ENCODE assay signal across 28 cellular contexts in genomic region chr12:2557589-2557988, GRCh38.
"Had no signal": no experiment of that assay in that cellular context is flagged by ENCODE, and none has a peak within 500 bp of the region (broad histone marks: within the 10 kb centered on the region; RNA-seq: fewer than 3 reads in every experiment).

No MANE protein-coding gene starts in this region.

- H3K27ac ChIP-seq: dorsolateral prefrontal cortex, epithelial cell of prostate, gastrocnemius medialis, left lung, ovary, psoas muscle, skin epidermis, spleen, testis, tibial artery, upper lobe of left lung, uterus had no signal

- H3K36me3 Mint-ChIP-seq: naive B cell; natural killer cell treated with Interleukin-12 subunit alpha and Interleukin-12 subunit beta and Interleukin-15 and Interleukin-18, amount 100 ng/mL, for 72 hours; stimulated activated memory B cell treated with anti-CD40 and anti-IgM and Interleukin-4, amounts not matched to agents 10 μg/mL and 1 μg/mL and 100 μg/mL, for 72 hours had no signal

- ATAC-seq: esophagus mucosa; gastrocnemius medialis; left lung; mucosa of descending colon; psoas muscle; stimulated activated memory B cell treated with anti-CD40 and anti-IgM and Interleukin-4, amounts not matched to agents 10 μg/mL and 1 μg/mL and 100 μg/mL, for 72 hours; stimulated activated naive CD8-positive, alpha-beta T cell treated with anti-CD3 and anti-CD28 coated beads, Interleukin-15, Interleukin-2, amounts not matched to agents 100 U/mL and 50 U/mL, for 24 hours had no signal

- H3K27ac Mint-ChIP-seq: mesothelial cell of epicardium; natural killer cell treated with Interleukin-12 subunit alpha and Interleukin-12 subunit beta and Interleukin-15 and Interleukin-18, amount 100 ng/mL, for 72 hours; stimulated activated memory B cell treated with anti-CD40 and anti-IgM and Interleukin-4, amounts not matched to agents 10 μg/mL and 1 μg/mL and 100 μg/mL, for 72 hours had no signal

- H3K9me3 Mint-ChIP-seq: mesothelial cell of epicardium; natural killer cell treated with Interleukin-12 subunit alpha and Interleukin-12 subunit beta and Interleukin-15 and Interleukin-18, amount 100 ng/mL, for 72 hours; stimulated activated memory B cell treated with anti-CD40 and anti-IgM and Interleukin-4, amounts not matched to agents 10 μg/mL and 1 μg/mL and 100 μg/mL, for 72 hours had no signal

- DNase-seq: dorsolateral prefrontal cortex; effector CD4-positive, alpha-beta T cell; foreskin fibroblast; gastrocnemius medialis; head of caudate nucleus; kidney; left lung; mesenchymal stem cell; mucosa of descending colon; naive B cell; occipital lobe; ovary; psoas muscle; right cardiac atrium; spleen; stimulated activated CD4-positive, alpha-beta T cell treated with anti-CD3 and anti-CD28 coated beads, Interleukin-4, amount 100 ng/mL, for 4 hours; stimulated activated naive CD8-positive, alpha-beta T cell treated with anti-CD3 and anti-CD28 coated beads, Interleukin-15, Interleukin-2, amounts not matched to agents 100 U/mL and 50 U/mL, for 24 hours; substantia nigra; testis; tibial artery; upper lobe of left lung; uterus had no signal

- H3K36me3 ChIP-seq: gastrocnemius medialis, left lung, ovary, spleen, uterus had no signal

- H3K27me3 ChIP-seq: dorsolateral prefrontal cortex, gastrocnemius medialis, left lung, ovary, spleen, testis, tibial artery, upper lobe of left lung, uterus had no signal

- H3K4me3 Mint-ChIP-seq: mesothelial cell of epicardium; naive B cell; natural killer cell treated with Interleukin-12 subunit alpha and Interleukin-12 subunit beta and Interleukin-15 and Interleukin-18, amount 100 ng/mL, for 72 hours; stimulated activated memory B cell treated with anti-CD40 and anti-IgM and Interleukin-4, amounts not matched to agents 10 μg/mL and 1 μg/mL and 100 μg/mL, for 72 hours had no signal

- H3K4me3 ChIP-seq: dorsolateral prefrontal cortex, gastrocnemius medialis, left lung, mucosa of descending colon, ovary, psoas muscle, skin epidermis, spleen, testis, tibial artery, upper lobe of left lung, uterus had no signal

- H3K4me1 ChIP-seq: gastrocnemius medialis, psoas muscle, tibial artery, uterus had no signal

- H3K9me3 ChIP-seq: gastrocnemius medialis, left lung, mucosa of descending colon, ovary, psoas muscle, spleen, testis, tibial artery, upper lobe of left lung, uterus had no signal

- H3K4me1 Mint-ChIP-seq: naive B cell had no signal
